ENCODE assay signal across 8 cellular contexts in the genomic region with DNA sequence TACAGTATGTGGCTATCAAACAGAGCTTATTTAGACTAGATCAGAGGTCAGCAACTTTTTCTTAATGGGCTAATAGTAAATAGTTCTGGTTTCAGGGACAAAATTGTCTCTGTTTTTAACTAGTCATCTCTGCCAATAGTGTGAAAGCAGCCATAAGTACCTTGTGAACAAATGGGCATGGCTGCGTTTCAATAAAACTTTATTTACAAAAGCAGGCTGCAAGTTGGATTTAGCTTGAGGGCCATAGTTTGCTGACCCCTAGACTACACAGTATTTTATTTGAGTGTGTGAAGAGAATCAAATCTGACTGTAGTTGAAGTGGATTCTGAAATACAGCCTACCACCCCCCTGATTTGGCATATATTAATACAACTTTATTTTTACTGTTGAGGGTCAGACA.
"Had no signal": no experiment of that assay in that cellular context is flagged by ENCODE, and none has a peak within 500 bp of the region (broad histone marks: within the 10 kb centered on the region; RNA-seq: fewer than 3 reads in every experiment).

No MANE protein-coding gene starts in this region.

- H3K9ac ChIP-seq: GM23248 had no signal

- FAIRE-seq: H1, H54, HTR-8/SVneo had no signal

- H3K27ac ChIP-seq: GM23248 had no signal

- H3K4me1 Mint-ChIP-seq: IgD-negative memory B cell had no signal

- H3K27ac Mint-ChIP-seq: H9, IgD-negative memory B cell had no signal

- H3K4me3 ChIP-seq: GM23248 had no signal

- H3K9me3 Mint-ChIP-seq: H9, IgD-negative memory B cell had no signal

- H2AFZ ChIP-seq: GM23248 had no signal

- H3K36me3 Mint-ChIP-seq: IgD-negative memory B cell had no signal

- DNase-seq: GM23248, H9, HCEC 1CT, KG1 had no signal

- H3K4me3 Mint-ChIP-seq: H9, IgD-negative memory B cell had no signal
